21 cellular contexts compared by ENCODE assay signal in genomic region chr18:9153281-9153680, GRCh38. TPM values are rescaled to one million over a fixed set of nuclear protein-coding genes. Genes with fewer than 3 reads are reported as not detected.
DNase-seq lines count a peak whose midpoint lies in the region; ATAC-seq, FAIRE-seq and TF ChIP-seq lines count a peak whose summit lies in the region.
"Had no signal": no experiment of that assay in that cellular context is flagged by ENCODE, and none has a peak within 500 bp of the region (broad histone marks: within the 10 kb centered on the region; RNA-seq: fewer than 3 reads in every experiment).

No MANE protein-coding gene starts in this region.

- H3K4me3 ChIP-seq in liver (ENCODE audit: low read depth in 1 of 3, low read length in 3 of 3), result no peak overlapping the region
- no peak overlapping the region for H3K4me3 ChIP-seq in HepG2 (replicated peaks in 1 of 3; ENCODE audit: insufficient read depth in 1 of 3, low read depth in 2 of 3, low read length in 3 of 3)
- H3K4me3 ChIP-seq in spleen, result no peak overlapping the region
- no peak overlapping the region for H3K4me3 ChIP-seq in foreskin fibroblast (ENCODE audit: low read depth in 1 of 2, low read length in 2 of 2)
- H3K4me3 ChIP-seq: left ventricle myocardium inferior, upper lobe of right lung had no signal

- no peak overlapping the region for H3K4me2 ChIP-seq in HepG2 (ENCODE audit: low read depth, low read length)

- no peaks in the 10 kb centered on the region for H3K36me3 ChIP-seq in liver (ENCODE audit: control insufficient read depth in 4 of 4, insufficient read depth in 3 of 4, low read depth in 1 of 4, low read length in 3 of 4)
- peaks cover 0 to 6% of the 10 kb centered on the region in 2 experiments; a peak in 2 of 5 replicates for H3K36me3 ChIP-seq in HepG2 (replicated peaks in 1 of 2; ENCODE audit: control insufficient read depth in 1 of 2, insufficient read depth in 2 of 2, low read length in 2 of 2)
- H3K36me3 ChIP-seq in spleen, result no peaks in the 10 kb centered on the region
- H3K36me3 ChIP-seq: left ventricle myocardium inferior, upper lobe of right lung had no signal

- TF ChIP-seq EP300 in HepG2 (IDR thresholded peaks at IDR 0.05; ENCODE audit: low read depth in 2 of 2, low read length in 2 of 2) (no peak), HepG2 (CRISPR knock-in tag; IDR thresholded peaks at IDR 0.05; ENCODE audit: borderline replicate concordance) (no peak)

- in situ Hi-C loops in HepG2 (cut with HindIII; ENCODE audit: extremely low pct_ligation_motif_present, low pct_unique_long_range_greater_than_20kb), result no loop called here

- TF ChIP-seq RAD21 in liver (IDR thresholded peaks at IDR 0.05), result no peak
- no peak for TF ChIP-seq RAD21 in HepG2 (CRISPR knock-in tag; IDR thresholded peaks at IDR 0.05)

- H3K9ac ChIP-seq in liver (ENCODE audit: low read depth in 1 of 2, low read length in 2 of 2) (no peak overlapping the region), HepG2 (ENCODE audit: insufficient read depth, low read depth, low read length) (no peak overlapping the region)

- ATAC-seq in HepG2 (no peak), GM19324 (IDR thresholded peaks at IDR 0.05; ENCODE audit: low FRiP score, unreplicated experiment) (no peak), GM21737 (IDR thresholded peaks at IDR 0.05; ENCODE audit: unreplicated experiment) (no peak)
- ATAC-seq: activated naive CD4-positive, alpha-beta T cell treated with anti-CD3 and anti-CD28 coated beads, Interleukin-2, amount 50 U/mL, for 72 hours; upper lobe of right lung; WTC11 had no signal

- peak overlapping the region; percentile 19 to 26 for H3K27ac ChIP-seq in liver (ENCODE audit: low read depth in 1 of 2, low read length in 2 of 2)
- H3K27ac ChIP-seq in HepG2 (ENCODE audit: extremely low read length, insufficient read depth, low read length), result no peak overlapping the region
- peak overlapping the region in 6 of 8 donors; percentile 1 to 53 (median 34) for H3K27ac ChIP-seq in spleen
- H3K27ac ChIP-seq: left ventricle myocardium inferior, upper lobe of right lung had no signal

- peaks cover 92% of the 10 kb centered on the region for H3K79me2 ChIP-seq in HepG2 (ENCODE audit: insufficient read depth, low read length)

- no TSS peak for BruUV-seq in HepG2 (replicated peaks; lab: Mats Ljungman, UMichigan)

- TF ChIP-seq POLR2A in HepG2 (IDR thresholded peaks at IDR 0.05; ENCODE audit: insufficient read depth in 1 of 2, low read depth in 2 of 2, low read length in 2 of 2), result no peak
- no peak for TF ChIP-seq POLR2A in spleen (IDR thresholded peaks at IDR 0.05)

- DNase-seq in HepG2 (ENCODE audit: low spot score), result no peak
- DNase-seq in MV-4-11 (lab: John Stamatoyannopoulos, UW), result peak; percentile 10
- no peak for DNase-seq in spleen
- no peak for DNase-seq in foreskin fibroblast
- DNase-seq: activated CD4-positive, alpha-beta T cell treated with anti-CD3 and anti-CD28 coated beads, Interleukin-2, amount 50 U/mL, for 48 hours; activated T-cell treated with anti-CD3 and anti-CD28 coated beads, Interleukin-2, amount 50 U/mL, for 48 hours; effector memory CD4-positive, alpha-beta T cell; H7; head of caudate nucleus; left ventricle myocardium inferior; NCI-H1436; NCI-H2171; NCI-H748 treated with DMSO at 0.1 percent for 48 hours; SHP77 treated with DMSO at 0.1 percent for 48 hours; upper lobe of right lung had no signal

- no peak overlapping the region for H2AFZ ChIP-seq in HepG2 (ENCODE audit: low read length)

- POLR2A ChIA-PET in HepG2 (lab: Yijun Ruan, JAX), result no interaction called here

- CTCF ChIA-PET in HepG2 (lab: Yijun Ruan, JAX; ENCODE audit: low intra/inter-chr PET ratio, low total read pairs), result no interaction called here

- H3K9me3 ChIP-seq in liver (ENCODE audit: control insufficient read depth in 4 of 4, low read length in 3 of 4), result no peaks in the 10 kb centered on the region
- H3K9me3 ChIP-seq in HepG2 (ENCODE audit: low read length), result no peaks in the 10 kb centered on the region
- H3K9me3 ChIP-seq in spleen, result no peaks in the 10 kb centered on the region
- H3K9me3 ChIP-seq: left ventricle myocardium inferior, upper lobe of right lung had no signal

- TF ChIP-seq CTCF in liver (IDR thresholded peaks at IDR 0.05; ENCODE audit: low read depth, low read length, missing input control), result no peak
- no peak for TF ChIP-seq CTCF in HepG2 (CRISPR knock-in tag; IDR thresholded peaks at IDR 0.05)
- no peak for TF ChIP-seq CTCF in spleen (IDR thresholded peaks at IDR 0.05 in 8 of 11, conservative IDR thresholded peaks at IDR 0.05 in 3 of 11)
- TF ChIP-seq CTCF in foreskin fibroblast (IDR thresholded peaks at IDR 0.05; ENCODE audit: low read depth, low read length), result no peak

- intact Hi-C loops in HepG2 (cut with micrococcal nuclease; ENCODE audit: unreplicated experiment), result no loop called here
- intact Hi-C loops in spleen (cut with DNase I; ENCODE audit: low total_unique reads), result no loop called here

- H3K27me3 ChIP-seq in liver (ENCODE audit: control insufficient read depth in 4 of 4, insufficient read depth in 4 of 4, low read length in 3 of 4) (no peaks in the 10 kb centered on the region), HepG2 (ENCODE audit: control insufficient read depth in 1 of 2, insufficient read depth in 2 of 2, low read length in 2 of 2) (no peaks in the 10 kb centered on the region), spleen (replicated peaks in 1 of 7) (no peaks in the 10 kb centered on the region)
- H3K27me3 ChIP-seq: upper lobe of right lung had no signal

- peaks cover 12% of the 10 kb centered on the region for H4K20me1 ChIP-seq in HepG2 (ENCODE audit: insufficient read depth, low read length)

- H3K4me1 ChIP-seq in liver (ENCODE audit: control insufficient read depth in 4 of 4, insufficient read depth in 4 of 4, low read length in 3 of 4) (peaks cover 4 to 37% (median 21%) of the 10 kb centered on the region in 4 donors), HepG2 (ENCODE audit: insufficient read depth, low read length) (peaks cover 41% of the 10 kb centered on the region), spleen (peaks cover 43 to 96% (median 86%) of the 10 kb centered on the region in 6 donors)

- no peak for FAIRE-seq in HepG2 (lab: Jason Lieb, UNC)
- peak; percentile 39 for FAIRE-seq in endometrium (lab: Jason Lieb, UNC)

- 16% methylated on average over 1 of the region's 1 CpG for WGBS in liver
- WGBS in HepG2 (ENCODE audit: low lambda C conversion rate), result 71% methylated on average over 1 of the region's 1 CpG
- WGBS in spleen, 5 donors, result 23 to 46% (median 38%) methylated on average over 1 of the region's 1 CpG

RNA-seq across cellular contexts. Expression of gene ANKRD12, which starts 16.7 kb away (rescaled TPM):
- total RNA-seq in liver, result 10 to 100 TPM; 15.0 to 19.7 TPM
- polyA plus RNA-seq in liver, result 10 to 100 TPM in 1 of 2 donors, 1 to 10 TPM in 1; 2.7 to 59.7 TPM
- 16.8 and 23.2 TPM in 2 replicates for total RNA-seq in HepG2 (2016; rRNA removed; fragmentation: Illumina TruSeq; extraction: Trizol)
- 185 and 208 TPM in 2 replicates for total RNA-seq in HepG2 (2016; cell fraction: cytosol; rRNA removed; fragmentation: Illumina TruSeq; extraction: Trizol; ENCODE audit: low read depth)
- 13.8 and 24.0 TPM in 2 replicates for total RNA-seq in HepG2 (2016; cell fraction: insoluble cytoplasmic fraction; rRNA removed; fragmentation: Illumina TruSeq; extraction: Trizol)
- 82.6 and 97.9 TPM in 2 replicates for total RNA-seq in HepG2 (2016; cell fraction: membrane; rRNA removed; fragmentation: Illumina TruSeq; extraction: Trizol)
- 25.9 and 32.4 TPM in 2 replicates for total RNA-seq in HepG2 (2016; cell fraction: nucleus; rRNA removed; fragmentation: Illumina TruSeq; extraction: Trizol)
- polyA plus RNA-seq in HepG2 (2011; rRNA removed), result 5.0 and 6.0 TPM in 2 replicates
- 1.1 and 3.2 TPM in 2 replicates for polyA plus RNA-seq in HepG2 (2011; cell fraction: cytosol; rRNA removed)
- 11.1 and 12.2 TPM in 2 replicates for polyA plus RNA-seq in HepG2 (2011; cell fraction: nucleus; rRNA removed)
- 12.0 and 13.7 TPM in 2 replicates for polyA plus RNA-seq in HepG2 (2012)
- 0.16 and 0.49 TPM in 2 replicates for polyA plus RNA-seq in HepG2 (2016; cell fraction: cytosol; fragmentation: Illumina TruSeq; extraction: Trizol; ENCODE audit: low read depth)
- polyA plus RNA-seq in HepG2 (2016; cell fraction: insoluble cytoplasmic fraction; fragmentation: Illumina TruSeq; extraction: Trizol; ENCODE audit: low read depth), result 6.2 and 6.3 TPM in 2 replicates
- polyA plus RNA-seq in HepG2 (2016; cell fraction: membrane; fragmentation: Illumina TruSeq; extraction: Trizol; ENCODE audit: low read depth), result 0.37 and 0.38 TPM in 2 replicates
- polyA plus RNA-seq in HepG2 (2016; cell fraction: nucleus; fragmentation: Illumina TruSeq; extraction: Trizol; ENCODE audit: insufficient read depth, low read depth), result 22.3 and 24.5 TPM in 2 replicates
- polyA minus RNA-seq in HepG2 (2011; rRNA and poly(A)+ RNA removed; ENCODE audit: low replicate concordance), result 17.9 and 18.3 TPM in 2 replicates
- polyA minus RNA-seq in HepG2 (2011; cell fraction: cytosol; rRNA and poly(A)+ RNA removed), result 40.9 and 44.7 TPM in 2 replicates
- polyA minus RNA-seq in HepG2 (2011; cell fraction: nucleus; rRNA and poly(A)+ RNA removed), result 80.1 and 85.7 TPM in 2 replicates
- total RNA-seq in spleen, result 100 to 1,000 TPM in 4 of 7 donors, 10 to 100 TPM in 3; 73.2 to 122 (median 100) TPM
- 10 to 100 TPM in 2 of 3 donors, 1 to 10 TPM in 1; 7.6 to 35.4 (median 15.9) TPM for polyA plus RNA-seq in spleen

RNA-seq across cellular contexts. Expression of gene NDUFV2, which starts 50.8 kb away (rescaled TPM):
- total RNA-seq in liver (100 to 1,000 TPM in 1 of 2 donors, 10 to 100 TPM in 1; 74.5 to 170 TPM), HepG2 (2016; rRNA removed; fragmentation: Illumina TruSeq; extraction: Trizol) (299 and 369 TPM in 2 replicates), spleen (100 to 1,000 TPM in 2 of 7 donors, 10 to 100 TPM in 5; 89.8 to 108 (median 92.4) TPM)
- polyA plus RNA-seq in liver (100 to 1,000 TPM; 201 to 415 TPM), HepG2 (2011; rRNA removed) (179 and 216 TPM in 2 replicates), spleen (100 to 1,000 TPM; 157 to 175 (median 160) TPM)
- 264 and 285 TPM in 2 replicates for total RNA-seq in HepG2 (2016; cell fraction: cytosol; rRNA removed; fragmentation: Illumina TruSeq; extraction: Trizol; ENCODE audit: low read depth)
- total RNA-seq in HepG2 (2016; cell fraction: insoluble cytoplasmic fraction; rRNA removed; fragmentation: Illumina TruSeq; extraction: Trizol), result 309 and 377 TPM in 2 replicates
- 307 and 313 TPM in 2 replicates for total RNA-seq in HepG2 (2016; cell fraction: membrane; rRNA removed; fragmentation: Illumina TruSeq; extraction: Trizol)
- 175 and 186 TPM in 2 replicates for total RNA-seq in HepG2 (2016; cell fraction: nucleus; rRNA removed; fragmentation: Illumina TruSeq; extraction: Trizol)
- 94.3 and 126 TPM in 2 replicates for polyA plus RNA-seq in HepG2 (2011; cell fraction: cytosol; rRNA removed)
- 54.4 and 62.6 TPM in 2 replicates for polyA plus RNA-seq in HepG2 (2011; cell fraction: nucleus; rRNA removed)
- polyA plus RNA-seq in HepG2 (2012), result 148 and 182 TPM in 2 replicates
- polyA plus RNA-seq in HepG2 (2016; cell fraction: cytosol; fragmentation: Illumina TruSeq; extraction: Trizol; ENCODE audit: low read depth), result 325 and 381 TPM in 2 replicates
- 331 and 354 TPM in 2 replicates for polyA plus RNA-seq in HepG2 (2016; cell fraction: insoluble cytoplasmic fraction; fragmentation: Illumina TruSeq; extraction: Trizol; ENCODE audit: low read depth)
- polyA plus RNA-seq in HepG2 (2016; cell fraction: membrane; fragmentation: Illumina TruSeq; extraction: Trizol; ENCODE audit: low read depth), result 233 and 259 TPM in 2 replicates
- polyA plus RNA-seq in HepG2 (2016; cell fraction: nucleus; fragmentation: Illumina TruSeq; extraction: Trizol; ENCODE audit: insufficient read depth, low read depth), result 182 and 183 TPM in 2 replicates
- 35.8 and 38.7 TPM in 2 replicates for polyA minus RNA-seq in HepG2 (2011; rRNA and poly(A)+ RNA removed; ENCODE audit: low replicate concordance)
- polyA minus RNA-seq in HepG2 (2011; cell fraction: cytosol; rRNA and poly(A)+ RNA removed), result 26.0 and 35.7 TPM in 2 replicates
- polyA minus RNA-seq in HepG2 (2011; cell fraction: nucleus; rRNA and poly(A)+ RNA removed), result 279 and 305 TPM in 2 replicates
